10 cellular contexts compared by ENCODE assay signal in the genomic region with DNA sequence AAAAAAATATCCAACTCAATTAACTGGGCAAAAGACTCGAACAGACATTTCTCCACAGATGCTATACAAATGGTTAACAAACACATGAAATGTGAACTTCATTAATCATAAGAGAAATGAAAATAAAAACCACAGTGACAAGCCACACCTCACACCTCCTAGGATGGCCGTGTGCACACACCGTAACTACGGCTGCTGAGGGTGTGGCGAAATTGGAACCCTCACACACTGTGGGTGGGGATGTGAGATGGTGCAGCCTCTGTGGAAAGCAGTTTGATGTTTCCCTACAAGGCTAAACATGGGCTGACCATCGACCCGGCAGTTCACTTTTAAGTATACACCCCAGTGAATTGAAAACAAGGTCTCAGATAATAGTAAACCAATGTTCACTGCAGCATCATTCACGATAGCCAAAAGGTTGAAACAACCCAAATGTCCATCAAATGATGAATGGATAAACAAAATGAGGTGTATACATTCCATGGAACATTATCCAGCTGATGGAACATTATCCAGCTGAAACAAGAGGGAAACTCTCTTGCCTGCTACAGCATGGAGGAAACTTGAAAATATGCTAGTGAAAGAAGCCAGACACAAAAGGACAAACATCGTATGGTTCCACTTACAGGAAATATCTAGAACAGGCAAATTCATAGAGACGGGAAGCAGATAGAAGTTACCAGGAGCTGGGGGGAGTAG. TPM values are rescaled to one million over a fixed set of nuclear protein-coding genes. Genes with fewer than 3 reads are reported as not detected.
DNase-seq lines count a peak whose midpoint lies in the region; TF ChIP-seq lines count a peak whose summit lies in the region.
"Had no signal": no experiment of that assay in that cellular context is flagged by ENCODE, and none has a peak within 500 bp of the region (broad histone marks: within the 10 kb centered on the region; RNA-seq: fewer than 3 reads in every experiment).

No MANE protein-coding gene starts in this region.

- peaks cover 17% of the 10 kb centered on the region for H3K4me1 ChIP-seq in Karpas-422 (ENCODE audit: low read length)
- H3K4me1 ChIP-seq: left lung had no signal

- no peaks in the 10 kb centered on the region for H3K79me2 ChIP-seq in Karpas-422 (ENCODE audit: low read length)

- no peaks in the 10 kb centered on the region for H4K20me1 ChIP-seq in Karpas-422 (ENCODE audit: insufficient read depth, low read depth, low read length)

- DNase-seq in GM13977 (ENCODE audit: low spot score) (peak; percentile 63), Karpas-422 (peak; percentile 60), GOT3 (lab: John Stamatoyannopoulos, UW) (no peak), T1000 (lab: John Stamatoyannopoulos, UW) (no peak), NCI-H345 treated with DMSO at 0.1 percent for 48 hours (lab: John Stamatoyannopoulos, UW; ENCODE audit: unreplicated experiment) (no peak), HUDEP-2 (lab: John Stamatoyannopoulos, UW; ENCODE audit: unreplicated experiment in 76 of 76) (no peak)
- peak; percentile 69 for DNase-seq in activated naive CD4-positive, alpha-beta T cell treated with Interleukin-2 at 50 U/mL for 16 hours
- peak; percentile 57 to 60 for DNase-seq in stimulated activated CD4-positive, alpha-beta T cell treated with anti-CD3 and anti-CD28 coated beads, Interleukin-2, amount 100 ng/mL, for 24 hours
- DNase-seq: NCI-H1930 had no signal

- no peaks in the 10 kb centered on the region for H3K9me2 ChIP-seq in Karpas-422 (replicated peaks; ENCODE audit: insufficient read depth, low read length)

- no peaks in the 10 kb centered on the region for H3K27me3 ChIP-seq in Karpas-422 (ENCODE audit: low read length)
- H3K27me3 ChIP-seq: left lung had no signal

- in situ Hi-C loops in GM13977 (cut with MboI; ENCODE audit: low pct_unique_long_range_greater_than_20kb, low sequenced_read_pairs, unreplicated experiment), result no loop called here

- TF ChIP-seq CTCF in GM13977 (IDR thresholded peaks at IDR 0.05; ENCODE audit: extremely low read depth, insufficient read depth, missing control alignments), result no peak

- no peaks in the 10 kb centered on the region for H3K9me3 ChIP-seq in Karpas-422 (ENCODE audit: low read length)
- H3K9me3 ChIP-seq: left lung had no signal

- no peak overlapping the region for H3K9ac ChIP-seq in Karpas-422 (ENCODE audit: low read length)

- H3K36me3 ChIP-seq in Karpas-422 (ENCODE audit: insufficient read depth, low read length), result no peaks in the 10 kb centered on the region

- peak overlapping the region; percentile 14 for H3K4me2 ChIP-seq in Karpas-422 (ENCODE audit: low read depth, low read length, poor library complexity, severe bottlenecking)

- H2AFZ ChIP-seq in Karpas-422 (ENCODE audit: low read length), result no peak overlapping the region

- H3K27ac ChIP-seq in Karpas-422 (ENCODE audit: low read length), result no peak overlapping the region
- H3K27ac ChIP-seq: left lung had no signal

- no peak overlapping the region for H3K4me3 ChIP-seq in Karpas-422 (ENCODE audit: low read length)
- H3K4me3 ChIP-seq: left lung had no signal

RNA-seq across cellular contexts. Expression of gene ZAP70, which starts 32.2 kb away (rescaled TPM):
- not detected in 2 replicates for total RNA-seq in Karpas-422 (2014; rRNA removed; shearing (Covaris generic); ENCODE audit: low replicate concordance)

Comparison
In these comparisons a context has a peak if more than half of its experiments do, and no peak if none do; other contexts are left out.
1. DNase-seq: peak in GM13977 (single experiment), Karpas-422 (single experiment), activated naive CD4-positive, alpha-beta T cell treated with Interleukin-2 at 50 U/mL for 16 hours (single experiment) and stimulated activated CD4-positive, alpha-beta T cell treated with anti-CD3 and anti-CD28 coated beads, Interleukin-2, amount 100 ng/mL, for 24 hours (2 of 2); none in GOT3 (single experiment), T1000 (single experiment), NCI-H345 treated with DMSO at 0.1 percent for 48 hours (single experiment) and HUDEP-2 (0 of 76).